ENCODE assay signal across 2 cellular contexts in the genomic region with DNA sequence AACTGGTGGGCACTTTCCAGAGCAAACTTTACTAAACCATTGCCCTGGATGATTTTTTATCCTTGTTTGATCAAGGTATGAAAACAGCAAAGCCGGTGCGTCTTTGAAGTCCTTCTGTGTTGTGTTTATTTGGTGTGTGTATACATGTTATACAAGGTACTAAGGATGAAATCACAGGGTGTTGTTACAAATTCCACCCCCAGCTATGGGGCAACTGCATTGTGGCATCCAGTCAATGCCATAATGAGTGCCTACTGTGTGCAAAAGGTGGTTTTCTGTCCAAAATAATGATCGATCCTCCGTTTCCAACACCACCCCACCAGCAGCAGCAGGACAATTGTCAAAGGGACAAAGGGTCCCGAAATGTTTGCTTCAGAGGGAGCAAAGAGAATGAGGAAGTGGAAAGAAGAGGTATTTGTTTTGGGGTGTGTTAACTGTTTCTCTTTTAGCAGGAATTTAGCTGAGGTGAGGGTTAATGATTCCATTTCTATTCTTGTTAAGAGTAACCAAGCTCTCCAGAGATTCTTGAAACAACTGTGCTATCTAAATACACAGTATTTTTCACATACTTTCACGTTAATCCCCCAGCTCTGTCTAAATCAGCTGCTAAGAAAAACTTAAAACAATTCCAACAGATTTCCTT.
TF ChIP-seq lines count a peak whose summit lies in the region.

No MANE protein-coding gene starts in this region.

TF ChIP-seq in SK-N-SH, 30 proteins besides CTCF, POLR2A, EP300 and RAD21:
- no peak for TF ChIP-seq RCOR1 (IDR thresholded peaks at IDR 0.05; ENCODE audit: low read length)
TF ChIP-seq in SK-N-SH: peak in this region for 0.

TF ChIP-seq in SK-N-SH treated with all-trans-retinoic acid at 6 μM for 48 hours, 23 proteins besides CTCF, POLR2A, EP300 and RAD21:
- TF ChIP-seq ESRRG (CRISPR knock-in tag; IDR thresholded peaks at IDR 0.05) (no peak), SNAI2 (CRISPR knock-in tag; IDR thresholded peaks at IDR 0.05) (no peak), OSR1 (CRISPR knock-in tag; IDR thresholded peaks at IDR 0.05) (no peak), ZNF565 (CRISPR knock-in tag; conservative IDR thresholded peaks at IDR 0.05; ENCODE audit: low read depth) (no peak), CSDC2 (CRISPR knock-in tag; IDR thresholded peaks at IDR 0.05) (no peak), ZNF8 (CRISPR knock-in tag; IDR thresholded peaks at IDR 0.05) (no peak), TCF4 (CRISPR knock-in tag; IDR thresholded peaks at IDR 0.05; ENCODE audit: borderline replicate concordance) (no peak), ZNF70 (CRISPR knock-in tag; IDR thresholded peaks at IDR 0.05) (no peak), ZC3H10 (CRISPR knock-in tag; IDR thresholded peaks at IDR 0.05) (no peak), CREB5 (CRISPR knock-in tag; IDR thresholded peaks at IDR 0.05; ENCODE audit: low read depth) (no peak), RARB (CRISPR knock-in tag; IDR thresholded peaks at IDR 0.05) (no peak), ISL1 (CRISPR knock-in tag; IDR thresholded peaks at IDR 0.05) (no peak), ZFP3 (CRISPR knock-in tag; IDR thresholded peaks at IDR 0.05) (no peak)
- TF ChIP-seq, protein P1, sequence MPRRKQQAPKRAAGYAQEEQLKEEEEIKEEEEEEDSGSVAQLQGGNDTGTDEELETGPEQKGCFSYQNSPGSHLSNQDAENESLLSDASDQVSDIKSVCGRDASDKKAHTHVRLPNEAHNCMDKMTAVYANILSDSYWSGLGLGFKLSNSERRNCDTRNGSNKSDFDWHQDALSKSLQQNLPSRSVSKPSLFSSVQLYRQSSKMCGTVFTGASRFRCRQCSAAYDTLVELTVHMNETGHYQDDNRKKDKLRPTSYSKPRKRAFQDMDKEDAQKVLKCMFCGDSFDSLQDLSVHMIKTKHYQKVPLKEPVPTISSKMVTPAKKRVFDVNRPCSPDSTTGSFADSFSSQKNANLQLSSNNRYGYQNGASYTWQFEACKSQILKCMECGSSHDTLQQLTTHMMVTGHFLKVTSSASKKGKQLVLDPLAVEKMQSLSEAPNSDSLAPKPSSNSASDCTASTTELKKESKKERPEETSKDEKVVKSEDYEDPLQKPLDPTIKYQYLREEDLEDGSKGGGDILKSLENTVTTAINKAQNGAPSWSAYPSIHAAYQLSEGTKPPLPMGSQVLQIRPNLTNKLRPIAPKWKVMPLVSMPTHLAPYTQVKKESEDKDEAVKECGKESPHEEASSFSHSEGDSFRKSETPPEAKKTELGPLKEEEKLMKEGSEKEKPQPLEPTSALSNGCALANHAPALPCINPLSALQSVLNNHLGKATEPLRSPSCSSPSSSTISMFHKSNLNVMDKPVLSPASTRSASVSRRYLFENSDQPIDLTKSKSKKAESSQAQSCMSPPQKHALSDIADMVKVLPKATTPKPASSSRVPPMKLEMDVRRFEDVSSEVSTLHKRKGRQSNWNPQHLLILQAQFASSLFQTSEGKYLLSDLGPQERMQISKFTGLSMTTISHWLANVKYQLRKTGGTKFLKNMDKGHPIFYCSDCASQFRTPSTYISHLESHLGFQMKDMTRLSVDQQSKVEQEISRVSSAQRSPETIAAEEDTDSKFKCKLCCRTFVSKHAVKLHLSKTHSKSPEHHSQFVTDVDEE (CRISPR knock-in tag; IDR thresholded peaks at IDR 0.05), result no peak
